In the genomic region with DNA sequence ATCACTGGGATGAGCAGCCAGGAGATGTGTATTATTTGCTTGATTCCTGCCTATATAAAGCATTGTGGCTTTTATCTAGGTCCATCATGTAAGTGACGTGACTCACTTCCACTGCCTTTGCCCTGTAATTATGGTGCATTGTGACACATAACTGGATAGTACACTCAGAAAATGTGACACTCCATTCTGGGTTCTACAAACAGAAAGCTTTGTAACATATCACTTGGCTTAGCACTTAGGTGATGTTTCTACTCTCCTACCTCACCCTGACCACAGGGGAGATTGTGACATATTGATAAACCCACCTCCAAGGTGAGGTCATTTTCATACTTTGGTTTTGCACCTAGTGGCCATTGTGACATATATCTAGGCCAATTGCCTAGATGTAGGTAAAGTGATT, we compare ENCODE assay signal across 18 cellular contexts. TPM values are rescaled to one million over a fixed set of nuclear protein-coding genes. Genes with fewer than 3 reads are reported as not detected.
"Had no signal": no experiment of that assay in that cellular context is flagged by ENCODE, and none has a peak within 500 bp of the region (broad histone marks: within the 10 kb centered on the region; RNA-seq: fewer than 3 reads in every experiment).

No MANE protein-coding gene starts in this region.

RNA-seq across cellular contexts. Expression of gene BPY2, which starts 21.8 kb away (rescaled TPM):
- total RNA-seq: colonic mucosa, dermis microvascular lymphatic vessel endothelial cell, endodermal cell, esophagus mucosa, esophagus squamous epithelium, gastrocnemius medialis, glomerular endothelial cell, heart right ventricle, kidney epithelial cell, left cardiac atrium, left lung, left ventricle myocardium superior, lower lobe of right lung, lung microvascular endothelial cell, mesenteric fat pad, mesothelial cell of epicardium, mucosa of descending colon, myocyte had no signal
